In the genomic region with DNA sequence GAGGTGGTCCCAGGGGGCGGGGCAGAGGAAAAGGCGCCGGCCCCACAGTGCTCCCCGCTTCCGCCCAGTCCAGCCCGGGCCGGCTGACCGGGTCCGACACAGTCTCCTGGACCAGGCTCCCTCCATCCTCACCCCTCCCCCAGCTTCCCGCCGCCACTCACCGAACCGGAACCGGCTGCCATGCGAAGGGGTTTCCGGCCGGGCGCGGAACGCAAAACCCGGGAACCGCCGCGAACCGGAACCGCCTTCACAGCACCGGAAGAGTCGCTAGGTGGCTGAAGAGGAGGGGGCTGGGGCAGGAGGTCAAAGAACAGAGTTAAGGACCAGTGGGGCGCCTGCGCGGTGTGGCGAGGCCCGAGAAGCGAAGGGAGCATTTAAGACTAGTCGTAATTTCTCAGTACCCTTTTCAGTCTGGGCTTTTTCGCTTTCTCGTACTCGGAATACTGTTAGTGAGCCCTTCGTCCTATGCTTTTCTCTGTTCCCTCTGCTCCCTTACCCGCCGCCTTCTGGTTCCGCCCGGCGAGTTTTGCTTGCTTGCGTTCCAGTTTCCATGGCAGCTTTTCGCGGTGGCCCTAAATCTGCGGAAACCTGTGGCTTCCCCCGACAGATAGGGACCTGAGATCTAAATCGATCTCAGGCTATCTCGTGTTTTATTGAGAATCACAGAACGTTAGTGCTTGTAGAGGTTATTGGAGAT, we compare ENCODE assay signal across 1 cellular context.
TF ChIP-seq lines count a peak whose summit lies in the region.

Gene SENP1 (minus strand): TSS at position 213 of the 697 bp plus-strand sequence. CDS start 4,607 bp downstream, outside the sequence.

TF ChIP-seq in HepG2, 621 proteins besides CTCF, POLR2A, EP300 and RAD21 (continued from another document and continues in another):
- TF ChIP-seq ZBTB46 (CRISPR knock-in tag; IDR thresholded peaks at IDR 0.05; ENCODE audit: borderline replicate concordance) (no peak), ZBTB40 (IDR thresholded peaks at IDR 0.05) (peak; percentile 90), ZBTB40 (CRISPR knock-in tag; IDR thresholded peaks at IDR 0.05) (peak; percentile 81), TBX3 (IDR thresholded peaks at IDR 0.05; ENCODE audit: borderline replicate concordance) (peak; percentile 66; the same call in 1 of the 2 replicates), ZFYVE20 (CRISPR knock-in tag; IDR thresholded peaks at IDR 0.05; ENCODE audit: borderline replicate concordance, low read depth) (peak; percentile 50; the same call in 1 of the 2 replicates), PBX2 (CRISPR knock-in tag; IDR thresholded peaks at IDR 0.05) (no peak), ZNF451 (CRISPR knock-in tag; IDR thresholded peaks at IDR 0.05) (peak; percentile 77; the same call in 1 of the 2 replicates), ZNF790 (CRISPR knock-in tag; IDR thresholded peaks at IDR 0.05; ENCODE audit: borderline replicate concordance) (0 out of 2 replicates have a peak, but pooled peaks have one; percentile 62), PCBP1 (IDR thresholded peaks at IDR 0.05; ENCODE audit: borderline replicate concordance, low read depth, low read length) (peak; percentile 97), KLF15 (CRISPR knock-in tag; IDR thresholded peaks at IDR 0.05; ENCODE audit: borderline replicate concordance) (no peak), ZBTB7B (CRISPR knock-in tag; IDR thresholded peaks at IDR 0.05) (no peak), HDAC6 (IDR thresholded peaks at IDR 0.05; ENCODE audit: low read depth, low read length) (no peak), AFF4 (CRISPR knock-in tag; IDR thresholded peaks at IDR 0.05) (no peak), SIX1 (CRISPR knock-in tag; IDR thresholded peaks at IDR 0.05; ENCODE audit: borderline replicate concordance) (no peak), AHR (CRISPR knock-in tag; IDR thresholded peaks at IDR 0.05) (peak; percentile 18; the same call in 1 of the 2 replicates), GATAD2A (CRISPR knock-in tag; IDR thresholded peaks at IDR 0.05) (peak; percentile 74), DR1 (CRISPR knock-in tag; IDR thresholded peaks at IDR 0.05) (peak; percentile 60; the same call in 1 of the 2 replicates), SETDB1 (CRISPR knock-in tag; IDR thresholded peaks at IDR 0.05; ENCODE audit: borderline replicate concordance) (no peak), SRSF4 (IDR thresholded peaks at IDR 0.05; ENCODE audit: low read depth, low read length, poor library complexity, severe bottlenecking) (no peak), ESRRA (CRISPR knock-in tag; IDR thresholded peaks at IDR 0.05; ENCODE audit: low read depth) (peak; percentile 29; the same call in 1 of the 2 replicates), KMT2A (CRISPR knock-in tag; IDR thresholded peaks at IDR 0.05) (peak; percentile 86), TGIF2 (CRISPR knock-in tag; IDR thresholded peaks at IDR 0.05) (peak; percentile 36; the same call in 1 of the 2 replicates), ZFP90 (CRISPR knock-in tag; IDR thresholded peaks at IDR 0.05; ENCODE audit: borderline replicate concordance) (no peak), LRRFIP1 (CRISPR knock-in tag; conservative IDR thresholded peaks at IDR 0.05) (no peak), SAP130 (CRISPR knock-in tag; IDR thresholded peaks at IDR 0.05; ENCODE audit: low read depth) (peak; percentile 87), NFIC (IDR thresholded peaks at IDR 0.05; ENCODE audit: low read length) (peak; percentile 43; the same call in 1 of the 2 replicates), FOXJ3 (CRISPR knock-in tag; IDR thresholded peaks at IDR 0.05; ENCODE audit: borderline replicate concordance) (no peak)
- TF ChIP-seq, protein P1, sequence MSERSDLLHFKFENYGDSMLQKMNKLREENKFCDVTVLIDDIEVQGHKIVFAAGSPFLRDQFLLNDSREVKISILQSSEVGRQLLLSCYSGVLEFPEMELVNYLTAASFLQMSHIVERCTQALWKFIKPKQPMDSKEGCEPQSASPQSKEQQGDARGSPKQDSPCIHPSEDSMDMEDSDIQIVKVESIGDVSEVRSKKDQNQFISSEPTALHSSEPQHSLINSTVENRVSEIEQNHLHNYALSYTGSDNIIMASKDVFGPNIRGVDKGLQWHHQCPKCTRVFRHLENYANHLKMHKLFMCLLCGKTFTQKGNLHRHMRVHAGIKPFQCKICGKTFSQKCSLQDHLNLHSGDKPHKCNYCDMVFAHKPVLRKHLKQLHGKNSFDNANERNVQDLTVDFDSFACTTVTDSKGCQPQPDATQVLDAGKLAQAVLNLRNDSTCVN (CRISPR knock-in tag; IDR thresholded peaks at IDR 0.05; ENCODE audit: borderline replicate concordance) = peak; percentile 13; the same call in 1 of the 2 replicates
- TF ChIP-seq, protein P2, sequence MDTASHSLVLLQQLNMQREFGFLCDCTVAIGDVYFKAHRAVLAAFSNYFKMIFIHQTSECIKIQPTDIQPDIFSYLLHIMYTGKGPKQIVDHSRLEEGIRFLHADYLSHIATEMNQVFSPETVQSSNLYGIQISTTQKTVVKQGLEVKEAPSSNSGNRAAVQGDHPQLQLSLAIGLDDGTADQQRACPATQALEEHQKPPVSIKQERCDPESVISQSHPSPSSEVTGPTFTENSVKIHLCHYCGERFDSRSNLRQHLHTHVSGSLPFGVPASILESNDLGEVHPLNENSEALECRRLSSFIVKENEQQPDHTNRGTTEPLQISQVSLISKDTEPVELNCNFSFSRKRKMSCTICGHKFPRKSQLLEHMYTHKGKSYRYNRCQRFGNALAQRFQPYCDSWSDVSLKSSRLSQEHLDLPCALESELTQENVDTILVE (CRISPR knock-in tag; IDR thresholded peaks at IDR 0.05) = peak; percentile 99
